ENCODE assay signal across 1 cellular context in genomic region chr2:13474538-13474937, GRCh38.
TF ChIP-seq lines count a peak whose summit lies in the region.

No MANE protein-coding gene starts in this region.

TF ChIP-seq in GM12878, 131 proteins besides CTCF, POLR2A, EP300 and RAD21 (continued from another document and continues in another):
- peak; percentile 76 for TF ChIP-seq PKNOX1 (IDR thresholded peaks at IDR 0.05)
- TF ChIP-seq SMAD5 (IDR thresholded peaks at IDR 0.05; ENCODE audit: low read depth), result no peak
- TF ChIP-seq FOXK2 (IDR thresholded peaks at IDR 0.05), result no peak
- no peak for TF ChIP-seq STAT3 (IDR thresholded peaks at IDR 0.05; ENCODE audit: low read depth, low read length)
- TF ChIP-seq CHD1 (IDR thresholded peaks at IDR 0.05; ENCODE audit: low read depth, low read length), result no peak
- no peak for TF ChIP-seq MLLT1 (IDR thresholded peaks at IDR 0.05)
- TF ChIP-seq PRDM15 (CRISPR knock-in tag; IDR thresholded peaks at IDR 0.05), result no peak
- TF ChIP-seq REST (IDR thresholded peaks at IDR 0.05; ENCODE audit: low read depth, low read length), result no peak
- no peak for TF ChIP-seq SIX5 (IDR thresholded peaks at IDR 0.05; ENCODE audit: low read depth, low read length, severe bottlenecking)
- no peak for TF ChIP-seq SRF (IDR thresholded peaks at IDR 0.05; ENCODE audit: low read depth in 2 of 2, low read length in 2 of 2)
- 0 out of 2 replicates have a peak, but pooled peaks have one; percentile 53 for TF ChIP-seq DPF2 (IDR thresholded peaks at IDR 0.05)
- no peak for TF ChIP-seq NFYA (IDR thresholded peaks at IDR 0.05; ENCODE audit: borderline replicate concordance, low read depth, low read length)
- TF ChIP-seq EZH2 (IDR thresholded peaks at IDR 0.05; ENCODE audit: borderline replicate concordance, control insufficient read depth, low read depth, low read length), result no peak
- TF ChIP-seq ZBTB33 (IDR thresholded peaks at IDR 0.05), result no peak
- TF ChIP-seq ZBTB4 (CRISPR knock-in tag; IDR thresholded peaks at IDR 0.05), result no peak
- TF ChIP-seq BACH1 (IDR thresholded peaks at IDR 0.05; ENCODE audit: borderline replicate concordance), result peak; percentile 44; the same call in 1 of the 2 replicates
- TF ChIP-seq PAX5 (IDR thresholded peaks at IDR 0.05; ENCODE audit: borderline replicate concordance, low read depth, low read length), result no peak
- TF ChIP-seq NKRF (conservative IDR thresholded peaks at IDR 0.05), result no peak
- TF ChIP-seq MAX (IDR thresholded peaks at IDR 0.05; ENCODE audit: low read depth, low read length), result no peak
- 0 out of 2 replicates have a peak, but pooled peaks have one; percentile 28 for TF ChIP-seq NBN (IDR thresholded peaks at IDR 0.05)
- no peak for TF ChIP-seq EGR1 (IDR thresholded peaks at IDR 0.05; ENCODE audit: borderline replicate concordance in 1 of 2, low read depth in 2 of 2, low read length in 2 of 2)
- no peak for TF ChIP-seq TARDBP (IDR thresholded peaks at IDR 0.05; ENCODE audit: borderline replicate concordance)
- TF ChIP-seq IRF4 (IDR thresholded peaks at IDR 0.05; ENCODE audit: low read depth, low read length), result no peak
- TF ChIP-seq ZBTB40 (IDR thresholded peaks at IDR 0.05; ENCODE audit: borderline replicate concordance), result no peak
- no peak for TF ChIP-seq ZNF622 (IDR thresholded peaks at IDR 0.05)
- TF ChIP-seq HSF1 (IDR thresholded peaks at IDR 0.05; ENCODE audit: low read depth, low read length), result no peak
- no peak for TF ChIP-seq ZBED1 (IDR thresholded peaks at IDR 0.05; ENCODE audit: borderline replicate concordance)
- peak; percentile 79 for TF ChIP-seq NFIC (IDR thresholded peaks at IDR 0.05; ENCODE audit: low read depth, low read length)
- TF ChIP-seq TAF1 (IDR thresholded peaks at IDR 0.05; ENCODE audit: borderline replicate concordance, low read depth, low read length), result no peak
- TF ChIP-seq SPI1 (IDR thresholded peaks at IDR 0.05; ENCODE audit: borderline replicate concordance, insufficient read depth, low read depth, low read length), result no peak
- no peak for TF ChIP-seq RELA (IDR thresholded peaks at IDR 0.05; ENCODE audit: borderline replicate concordance, partially characterized antibody)
